Comparison of ENCODE assay signal across 24 cellular contexts in genomic region chr7:45161842-45162241, GRCh38. TPM values are rescaled to one million over a fixed set of nuclear protein-coding genes. Genes with fewer than 3 reads are reported as not detected.
A peak's percentile ranks its signal among the peaks of the same experiment; 100 is the strongest.
DNase-seq lines count a peak whose midpoint lies in the region; ATAC-seq and TF ChIP-seq lines count a peak whose summit lies in the region.
"Had no signal": no experiment of that assay in that cellular context is flagged by ENCODE, and none has a peak within 500 bp of the region (broad histone marks: within the 10 kb centered on the region; RNA-seq: fewer than 3 reads in every experiment).

No MANE protein-coding gene starts in this region.

- intact Hi-C loops in natural killer cell (cut with micrococcal nuclease), result no loop called here
- intact Hi-C loops in spleen (cut with DNase I; ENCODE audit: low total_unique reads), result no loop called here
- intact Hi-C loops in uterus (cut with DNase I; ENCODE audit: low total_unique reads), result no loop called here

- TF ChIP-seq CTCF in natural killer cell (IDR thresholded peaks at IDR 0.05) (no peak), coronary artery (IDR thresholded peaks at IDR 0.05) (no peak), spleen (IDR thresholded peaks at IDR 0.05 in 8 of 11, conservative IDR thresholded peaks at IDR 0.05 in 3 of 11) (no peak), uterus (IDR thresholded peaks at IDR 0.05) (no peak)

- no peak for TF ChIP-seq POLR2A in spleen (IDR thresholded peaks at IDR 0.05)
- TF ChIP-seq POLR2A in uterus (IDR thresholded peaks at IDR 0.05), result no peak

- H3K36me3 ChIP-seq in spleen, result no peaks in the 10 kb centered on the region
- H3K36me3 ChIP-seq in uterus, result no peaks in the 10 kb centered on the region

- H3K4me1 ChIP-seq in spleen, result peaks cover 0 to 26% (median 6%) of the 10 kb centered on the region in 6 donors
- H3K4me1 ChIP-seq in uterus, result peaks cover 0 to 4% of the 10 kb centered on the region in 2 donors
- H3K4me1 ChIP-seq: Caco-2 had no signal

- H3K9me3 ChIP-seq in spleen (peaks cover 0 to 17% (median 12%) of the 10 kb centered on the region in 8 donors), uterus (no peaks in the 10 kb centered on the region)
- H3K9me3 ChIP-seq: Caco-2 had no signal

- no peak for ATAC-seq in natural killer cell treated with Interleukin-12 subunit alpha and Interleukin-12 subunit beta and Interleukin-15 and Interleukin-18, amount 100 ng/mL, for 72 hours
- no peak for ATAC-seq in natural killer cell
- ATAC-seq in activated T-cell treated with anti-CD3 and anti-CD28 coated beads, Interleukin-2, amount 50 U/mL, for 4 hours, result no peak
- ATAC-seq: GM12878 had no signal

- peaks cover 15 to 20% of the 10 kb centered on the region in 2 donors for H3K27me3 Mint-ChIP-seq in natural killer cell treated with Interleukin-12 subunit alpha and Interleukin-12 subunit beta and Interleukin-15 and Interleukin-18, amount 100 ng/mL, for 72 hours
- H3K27me3 Mint-ChIP-seq in natural killer cell (ENCODE audit: low read depth in 2 of 2), result peaks cover 22 to 28% of the 10 kb centered on the region in 2 donors
- peaks cover 16% of the 10 kb centered on the region for H3K27me3 Mint-ChIP-seq in activated T-cell treated with anti-CD3 and anti-CD28 coated beads, Interleukin-2, amount 50 U/mL, for 4 hours (ENCODE audit: low read depth)

- no peak overlapping the region for H3K27ac Mint-ChIP-seq in natural killer cell treated with Interleukin-12 subunit alpha and Interleukin-12 subunit beta and Interleukin-15 and Interleukin-18, amount 100 ng/mL, for 72 hours
- no peak overlapping the region for H3K27ac Mint-ChIP-seq in natural killer cell
- H3K27ac Mint-ChIP-seq: CD4-positive, alpha-beta memory T cell had no signal

- peaks cover 9 to 18% of the 10 kb centered on the region in 2 donors for H3K4me1 Mint-ChIP-seq in natural killer cell treated with Interleukin-12 subunit alpha and Interleukin-12 subunit beta and Interleukin-15 and Interleukin-18, amount 100 ng/mL, for 72 hours (ENCODE audit: low read depth in 2 of 2)
- peaks cover 0 to 26% of the 10 kb centered on the region in 2 donors for H3K4me1 Mint-ChIP-seq in natural killer cell
- H3K4me1 Mint-ChIP-seq in activated T-cell treated with anti-CD3 and anti-CD28 coated beads, Interleukin-2, amount 50 U/mL, for 4 hours (ENCODE audit: low read depth), result peaks cover under 1% of the 10 kb centered on the region

- WGBS in spleen, 5 donors, result 88 to 95% (median 89%) methylated on average over 9 of the region's 9 CpGs

- H3K9me3 Mint-ChIP-seq in natural killer cell treated with Interleukin-12 subunit alpha and Interleukin-12 subunit beta and Interleukin-15 and Interleukin-18, amount 100 ng/mL, for 72 hours, result peaks cover 5% of the 10 kb centered on the region
- H3K9me3 Mint-ChIP-seq in natural killer cell, result peaks cover 0 to 4% of the 10 kb centered on the region in 2 donors
- peaks cover 10% of the 10 kb centered on the region for H3K9me3 Mint-ChIP-seq in activated T-cell treated with anti-CD3 and anti-CD28 coated beads, Interleukin-2, amount 50 U/mL, for 4 hours

- H3K4me3 Mint-ChIP-seq in natural killer cell treated with Interleukin-12 subunit alpha and Interleukin-12 subunit beta and Interleukin-15 and Interleukin-18, amount 100 ng/mL, for 72 hours, result no peak overlapping the region
- no peak overlapping the region for H3K4me3 Mint-ChIP-seq in natural killer cell
- H3K4me3 Mint-ChIP-seq in activated T-cell treated with anti-CD3 and anti-CD28 coated beads, Interleukin-2, amount 50 U/mL, for 4 hours, result no peak overlapping the region
- H3K4me3 Mint-ChIP-seq: CD4-positive, alpha-beta memory T cell had no signal

- H3K27ac ChIP-seq in coronary artery (peak overlapping the region in 1 of 2 donors; percentile 22), spleen (no peak overlapping the region), uterus (no peak overlapping the region)
- H3K27ac ChIP-seq: KMS-11, RWPE1 had no signal

- peaks cover 4% of the 10 kb centered on the region for H3K36me3 Mint-ChIP-seq in natural killer cell treated with Interleukin-12 subunit alpha and Interleukin-12 subunit beta and Interleukin-15 and Interleukin-18, amount 100 ng/mL, for 72 hours
- H3K36me3 Mint-ChIP-seq in natural killer cell, result no peaks in the 10 kb centered on the region
- no peaks in the 10 kb centered on the region for H3K36me3 Mint-ChIP-seq in activated T-cell treated with anti-CD3 and anti-CD28 coated beads, Interleukin-2, amount 50 U/mL, for 4 hours (ENCODE audit: insufficient read depth)
- H3K36me3 Mint-ChIP-seq: CD4-positive, alpha-beta memory T cell had no signal

- DNase-seq in natural killer cell treated with Interleukin-12 subunit alpha and Interleukin-12 subunit beta and Interleukin-15 and Interleukin-18, amount 100 ng/mL, for 72 hours (ENCODE audit: low spot score), result peak; percentile 37
- DNase-seq in natural killer cell (no peak), coronary artery (ENCODE audit: low spot score) (peak; percentile 55), spleen (peak; percentile 47), HuH-7 (ENCODE audit: low spot score) (no peak), uterus (no peak)
- no peak for DNase-seq in activated T-cell treated with anti-CD3 and anti-CD28 coated beads, Interleukin-2, amount 50 U/mL, for 4 hours
- DNase-seq: Caco-2; CD4-positive, alpha-beta memory T cell; DND-41; GOT3; HCEC 1CT; IMR-90; NCI-H1105; NCI-H2029 treated with DMSO at 0.1 percent for 48 hours; NCI-H226; NCI-H524; NCI-H774; NK-92 treated with Interleukin-12 subunit alpha and Interleukin-12 subunit beta, amount 100 ng/mL, for 24 hours had no signal

- H3K27me3 ChIP-seq in spleen (replicated peaks in 1 of 7), result peaks cover 0 to 27% (median 17%) of the 10 kb centered on the region in 7 donors
- H3K27me3 ChIP-seq in uterus, result peaks cover 0 to 3% of the 10 kb centered on the region in 2 donors

- H3K4me3 ChIP-seq in coronary artery, result no peak overlapping the region
- H3K4me3 ChIP-seq in spleen, result no peak overlapping the region
- no peak overlapping the region for H3K4me3 ChIP-seq in uterus
- H3K4me3 ChIP-seq: GM12878 had no signal

RNA-seq across cellular contexts. Expression of gene RAMP3, which starts 4.3 kb away (rescaled TPM):
- total RNA-seq in natural killer cell treated with Interleukin-12 subunit alpha and Interleukin-12 subunit beta and Interleukin-15 and Interleukin-18, amount 100 ng/mL, for 72 hours, result not detected
- total RNA-seq in natural killer cell, result not detected
- 10 to 100 TPM in 5 of 7 donors, 1 to 10 TPM in 2; 6.3 to 27.8 (median 11.8) TPM for total RNA-seq in spleen
- polyA plus RNA-seq in spleen, result 10 to 100 TPM; 14.2 to 21.6 (median 18.9) TPM
- total RNA-seq in activated T-cell treated with anti-CD3 and anti-CD28 coated beads, Interleukin-2, amount 50 U/mL, for 4 hours, result not detected
- total RNA-seq in uterus, result 100 to 1,000 TPM in 1 of 4 donors, 10 to 100 TPM in 3; 11.9 to 182 (median 57.5) TPM
- total RNA-seq: Caco-2; CD4-positive, alpha-beta memory T cell; GM12878; HT1080; IMR-90 had no signal
- polyA plus RNA-seq: BJ, GM12878, IMR-90 had no signal

RNA-seq across cellular contexts. Expression of gene TBRG4, which starts 50.3 kb away (rescaled TPM):
- 100 to 1,000 TPM; 123 to 211 TPM for total RNA-seq in natural killer cell treated with Interleukin-12 subunit alpha and Interleukin-12 subunit beta and Interleukin-15 and Interleukin-18, amount 100 ng/mL, for 72 hours
- 10 to 100 TPM; 48.6 to 56.7 (median 55.9) TPM for total RNA-seq in natural killer cell
- total RNA-seq in spleen, result 10 to 100 TPM; 37.9 to 77.1 (median 67.4) TPM
- polyA plus RNA-seq in spleen, result 10 to 100 TPM; 42.9 to 59.9 (median 46.2) TPM
- 100 to 1,000 TPM; 206 to 236 (median 233) TPM for total RNA-seq in activated T-cell treated with anti-CD3 and anti-CD28 coated beads, Interleukin-2, amount 50 U/mL, for 4 hours
- total RNA-seq in uterus, result 10 to 100 TPM in 3 of 4 donors, 1 to 10 TPM in 1; 7.4 to 51.2 (median 42.5) TPM

Comparison
In these comparisons a context has a peak if more than half of its experiments do, and no peak if none do; other contexts are left out.
1. DNase-seq: peak in natural killer cell treated with Interleukin-12 subunit alpha and Interleukin-12 subunit beta and Interleukin-15 and Interleukin-18, amount 100 ng/mL, for 72 hours (single experiment), coronary artery (single experiment) and spleen (single experiment); none in natural killer cell (single experiment), activated T-cell treated with anti-CD3 and anti-CD28 coated beads, Interleukin-2, amount 50 U/mL, for 4 hours (single experiment), HuH-7 (single experiment) and uterus (0 of 2).
2. RNA of gene RAMP3, which starts 4.3 kb away (total RNA-seq): 11.9 to 182 TPM in uterus and 6.3 to 27.8 TPM in spleen; not detected in natural killer cell treated with Interleukin-12 subunit alpha and Interleukin-12 subunit beta and Interleukin-15 and Interleukin-18, amount 100 ng/mL, for 72 hours, not detected in natural killer cell and not detected in activated T-cell treated with anti-CD3 and anti-CD28 coated beads, Interleukin-2, amount 50 U/mL, for 4 hours; every median in the first group is over 4 times any median in the second.